Comparison of ENCODE assay signal across 1 cellular context in the genomic region with DNA sequence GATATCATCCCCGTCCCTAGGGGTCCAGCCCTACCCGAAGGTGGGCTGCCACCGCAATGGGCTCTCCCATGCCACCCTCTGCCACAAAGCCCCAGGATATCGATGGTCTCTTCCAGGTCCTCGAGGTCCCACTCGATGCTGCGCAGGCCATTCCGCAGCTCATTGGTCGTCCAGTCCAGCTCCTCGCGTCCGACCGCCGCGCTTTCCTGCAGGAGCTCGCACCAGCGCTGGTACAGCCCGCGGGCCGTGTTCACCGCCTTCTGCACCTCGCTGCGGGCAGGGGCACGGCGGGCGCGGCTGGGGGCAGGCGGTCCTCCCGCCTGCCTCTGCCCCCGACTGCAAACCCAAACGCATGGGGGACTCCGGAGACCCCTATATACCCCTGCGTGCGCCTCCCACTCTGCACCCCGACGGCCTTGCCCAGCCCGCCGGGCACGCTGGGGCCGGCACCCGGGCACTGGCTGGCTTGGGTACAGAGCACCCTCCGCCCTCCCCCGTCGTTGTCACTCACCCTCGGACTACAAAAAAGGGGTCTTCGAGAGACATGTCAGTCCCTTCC.
TF ChIP-seq lines count a peak whose summit lies in the region.

No MANE protein-coding gene starts in this region.

TF ChIP-seq in HepG2, 621 proteins besides CTCF, POLR2A, EP300 and RAD21 (continued from another document and continues in another):
- TF ChIP-seq, protein P1, sequence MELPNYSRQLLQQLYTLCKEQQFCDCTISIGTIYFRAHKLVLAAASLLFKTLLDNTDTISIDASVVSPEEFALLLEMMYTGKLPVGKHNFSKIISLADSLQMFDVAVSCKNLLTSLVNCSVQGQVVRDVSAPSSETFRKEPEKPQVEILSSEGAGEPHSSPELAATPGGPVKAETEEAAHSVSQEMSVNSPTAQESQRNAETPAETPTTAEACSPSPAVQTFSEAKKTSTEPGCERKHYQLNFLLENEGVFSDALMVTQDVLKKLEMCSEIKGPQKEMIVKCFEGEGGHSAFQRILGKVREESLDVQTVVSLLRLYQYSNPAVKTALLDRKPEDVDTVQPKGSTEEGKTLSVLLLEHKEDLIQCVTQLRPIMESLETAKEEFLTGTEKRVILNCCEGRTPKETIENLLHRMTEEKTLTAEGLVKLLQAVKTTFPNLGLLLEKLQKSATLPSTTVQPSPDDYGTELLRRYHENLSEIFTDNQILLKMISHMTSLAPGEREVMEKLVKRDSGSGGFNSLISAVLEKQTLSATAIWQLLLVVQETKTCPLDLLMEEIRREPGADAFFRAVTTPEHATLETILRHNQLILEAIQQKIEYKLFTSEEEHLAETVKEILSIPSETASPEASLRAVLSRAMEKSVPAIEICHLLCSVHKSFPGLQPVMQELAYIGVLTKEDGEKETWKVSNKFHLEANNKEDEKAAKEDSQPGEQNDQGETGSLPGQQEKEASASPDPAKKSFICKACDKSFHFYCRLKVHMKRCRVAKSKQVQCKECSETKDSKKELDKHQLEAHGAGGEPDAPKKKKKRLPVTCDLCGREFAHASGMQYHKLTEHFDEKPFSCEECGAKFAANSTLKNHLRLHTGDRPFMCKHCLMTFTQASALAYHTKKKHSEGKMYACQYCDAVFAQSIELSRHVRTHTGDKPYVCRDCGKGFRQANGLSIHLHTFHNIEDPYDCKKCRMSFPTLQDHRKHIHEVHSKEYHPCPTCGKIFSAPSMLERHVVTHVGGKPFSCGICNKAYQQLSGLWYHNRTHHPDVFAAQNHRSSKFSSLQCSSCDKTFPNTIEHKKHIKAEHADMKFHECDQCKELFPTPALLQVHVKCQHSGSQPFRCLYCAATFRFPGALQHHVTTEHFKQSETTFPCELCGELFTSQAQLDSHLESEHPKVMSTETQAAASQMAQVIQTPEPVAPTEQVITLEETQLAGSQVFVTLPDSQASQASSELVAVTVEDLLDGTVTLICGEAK (IDR thresholded peaks at IDR 0.05) = no peak
- TF ChIP-seq, protein P1 (CRISPR knock-in tag; IDR thresholded peaks at IDR 0.05) = peak; percentile 35; the same call in 1 of the 2 replicates
- TF ChIP-seq ZZZ3 (CRISPR knock-in tag; IDR thresholded peaks at IDR 0.05; ENCODE audit: borderline replicate concordance) (no peak), ZNF782 (CRISPR knock-in tag; IDR thresholded peaks at IDR 0.05; ENCODE audit: borderline replicate concordance) (0 out of 2 replicates have a peak, but pooled peaks have one; percentile 31), ZBTB7A (CRISPR knock-in tag; IDR thresholded peaks at IDR 0.05) (peak; percentile 56; the same call in 1 of the 2 replicates), STAG1 (CRISPR knock-in tag; IDR thresholded peaks at IDR 0.05) (0 out of 2 replicates have a peak, but pooled peaks have one; percentile 9), ZNF562 (CRISPR knock-in tag; IDR thresholded peaks at IDR 0.05; ENCODE audit: borderline replicate concordance) (no peak), FOXJ3 (CRISPR knock-in tag; IDR thresholded peaks at IDR 0.05; ENCODE audit: borderline replicate concordance) (no peak), ZNF446 (CRISPR knock-in tag; IDR thresholded peaks at IDR 0.05) (peak; percentile 80), NKX3-1 (CRISPR knock-in tag; IDR thresholded peaks at IDR 0.05) (0 out of 2 replicates have a peak, but pooled peaks have one; percentile 18), RXRA (CRISPR knock-in tag; IDR thresholded peaks at IDR 0.05) (0 out of 2 replicates have a peak, but pooled peaks have one; percentile 4), EED (CRISPR knock-in tag; IDR thresholded peaks at IDR 0.05) (no peak), ZNF451 (CRISPR knock-in tag; IDR thresholded peaks at IDR 0.05) (0 out of 2 replicates have a peak, but pooled peaks have one; percentile 14), RARA (CRISPR knock-in tag; IDR thresholded peaks at IDR 0.05) (peak; percentile 21; the same call in 1 of the 2 replicates), SMAD3 (CRISPR knock-in tag; IDR thresholded peaks at IDR 0.05) (no peak), TAF1 (CRISPR knock-in tag; IDR thresholded peaks at IDR 0.05) (no peak), HOXD1 (CRISPR knock-in tag; IDR thresholded peaks at IDR 0.05) (peak; percentile 58; the same call in 1 of the 2 replicates)
- TF ChIP-seq, protein P2, sequence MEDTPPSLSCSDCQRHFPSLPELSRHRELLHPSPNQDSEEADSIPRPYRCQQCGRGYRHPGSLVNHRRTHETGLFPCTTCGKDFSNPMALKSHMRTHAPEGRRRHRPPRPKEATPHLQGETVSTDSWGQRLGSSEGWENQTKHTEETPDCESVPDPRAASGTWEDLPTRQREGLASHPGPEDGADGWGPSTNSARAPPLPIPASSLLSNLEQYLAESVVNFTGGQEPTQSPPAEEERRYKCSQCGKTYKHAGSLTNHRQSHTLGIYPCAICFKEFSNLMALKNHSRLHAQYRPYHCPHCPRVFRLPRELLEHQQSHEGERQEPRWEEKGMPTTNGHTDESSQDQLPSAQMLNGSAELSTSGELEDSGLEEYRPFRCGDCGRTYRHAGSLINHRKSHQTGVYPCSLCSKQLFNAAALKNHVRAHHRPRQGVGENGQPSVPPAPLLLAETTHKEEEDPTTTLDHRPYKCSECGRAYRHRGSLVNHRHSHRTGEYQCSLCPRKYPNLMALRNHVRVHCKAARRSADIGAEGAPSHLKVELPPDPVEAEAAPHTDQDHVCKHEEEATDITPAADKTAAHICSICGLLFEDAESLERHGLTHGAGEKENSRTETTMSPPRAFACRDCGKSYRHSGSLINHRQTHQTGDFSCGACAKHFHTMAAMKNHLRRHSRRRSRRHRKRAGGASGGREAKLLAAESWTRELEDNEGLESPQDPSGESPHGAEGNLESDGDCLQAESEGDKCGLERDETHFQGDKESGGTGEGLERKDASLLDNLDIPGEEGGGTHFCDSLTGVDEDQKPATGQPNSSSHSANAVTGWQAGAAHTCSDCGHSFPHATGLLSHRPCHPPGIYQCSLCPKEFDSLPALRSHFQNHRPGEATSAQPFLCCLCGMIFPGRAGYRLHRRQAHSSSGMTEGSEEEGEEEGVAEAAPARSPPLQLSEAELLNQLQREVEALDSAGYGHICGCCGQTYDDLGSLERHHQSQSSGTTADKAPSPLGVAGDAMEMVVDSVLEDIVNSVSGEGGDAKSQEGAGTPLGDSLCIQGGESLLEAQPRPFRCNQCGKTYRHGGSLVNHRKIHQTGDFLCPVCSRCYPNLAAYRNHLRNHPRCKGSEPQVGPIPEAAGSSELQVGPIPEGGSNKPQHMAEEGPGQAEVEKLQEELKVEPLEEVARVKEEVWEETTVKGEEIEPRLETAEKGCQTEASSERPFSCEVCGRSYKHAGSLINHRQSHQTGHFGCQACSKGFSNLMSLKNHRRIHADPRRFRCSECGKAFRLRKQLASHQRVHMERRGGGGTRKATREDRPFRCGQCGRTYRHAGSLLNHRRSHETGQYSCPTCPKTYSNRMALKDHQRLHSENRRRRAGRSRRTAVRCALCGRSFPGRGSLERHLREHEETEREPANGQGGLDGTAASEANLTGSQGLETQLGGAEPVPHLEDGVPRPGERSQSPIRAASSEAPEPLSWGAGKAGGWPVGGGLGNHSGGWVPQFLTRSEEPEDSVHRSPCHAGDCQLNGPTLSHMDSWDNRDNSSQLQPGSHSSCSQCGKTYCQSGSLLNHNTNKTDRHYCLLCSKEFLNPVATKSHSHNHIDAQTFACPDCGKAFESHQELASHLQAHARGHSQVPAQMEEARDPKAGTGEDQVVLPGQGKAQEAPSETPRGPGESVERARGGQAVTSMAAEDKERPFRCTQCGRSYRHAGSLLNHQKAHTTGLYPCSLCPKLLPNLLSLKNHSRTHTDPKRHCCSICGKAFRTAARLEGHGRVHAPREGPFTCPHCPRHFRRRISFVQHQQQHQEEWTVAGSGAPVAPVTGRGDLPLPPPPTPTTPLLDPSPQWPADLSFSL (CRISPR knock-in tag; IDR thresholded peaks at IDR 0.05) = no peak
- TF ChIP-seq, protein P3, sequence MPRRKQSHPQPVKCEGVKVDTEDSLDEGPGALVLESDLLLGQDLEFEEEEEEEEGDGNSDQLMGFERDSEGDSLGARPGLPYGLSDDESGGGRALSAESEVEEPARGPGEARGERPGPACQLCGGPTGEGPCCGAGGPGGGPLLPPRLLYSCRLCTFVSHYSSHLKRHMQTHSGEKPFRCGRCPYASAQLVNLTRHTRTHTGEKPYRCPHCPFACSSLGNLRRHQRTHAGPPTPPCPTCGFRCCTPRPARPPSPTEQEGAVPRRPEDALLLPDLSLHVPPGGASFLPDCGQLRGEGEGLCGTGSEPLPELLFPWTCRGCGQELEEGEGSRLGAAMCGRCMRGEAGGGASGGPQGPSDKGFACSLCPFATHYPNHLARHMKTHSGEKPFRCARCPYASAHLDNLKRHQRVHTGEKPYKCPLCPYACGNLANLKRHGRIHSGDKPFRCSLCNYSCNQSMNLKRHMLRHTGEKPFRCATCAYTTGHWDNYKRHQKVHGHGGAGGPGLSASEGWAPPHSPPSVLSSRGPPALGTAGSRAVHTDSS (CRISPR knock-in tag; conservative IDR thresholded peaks at IDR 0.05) = no peak
- TF ChIP-seq, protein P4, sequence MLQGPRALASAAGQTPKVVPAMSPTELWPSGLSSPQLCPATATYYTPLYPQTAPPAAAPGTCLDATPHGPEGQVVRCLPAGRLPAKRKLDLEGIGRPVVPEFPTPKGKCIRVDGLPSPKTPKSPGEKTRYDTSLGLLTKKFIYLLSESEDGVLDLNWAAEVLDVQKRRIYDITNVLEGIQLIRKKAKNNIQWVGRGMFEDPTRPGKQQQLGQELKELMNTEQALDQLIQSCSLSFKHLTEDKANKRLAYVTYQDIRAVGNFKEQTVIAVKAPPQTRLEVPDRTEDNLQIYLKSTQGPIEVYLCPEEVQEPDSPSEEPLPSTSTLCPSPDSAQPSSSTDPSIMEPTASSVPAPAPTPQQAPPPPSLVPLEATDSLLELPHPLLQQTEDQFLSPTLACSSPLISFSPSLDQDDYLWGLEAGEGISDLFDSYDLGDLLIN (CRISPR knock-in tag; IDR thresholded peaks at IDR 0.05; ENCODE audit: borderline replicate concordance) = no peak
- TF ChIP-seq, protein P5, sequence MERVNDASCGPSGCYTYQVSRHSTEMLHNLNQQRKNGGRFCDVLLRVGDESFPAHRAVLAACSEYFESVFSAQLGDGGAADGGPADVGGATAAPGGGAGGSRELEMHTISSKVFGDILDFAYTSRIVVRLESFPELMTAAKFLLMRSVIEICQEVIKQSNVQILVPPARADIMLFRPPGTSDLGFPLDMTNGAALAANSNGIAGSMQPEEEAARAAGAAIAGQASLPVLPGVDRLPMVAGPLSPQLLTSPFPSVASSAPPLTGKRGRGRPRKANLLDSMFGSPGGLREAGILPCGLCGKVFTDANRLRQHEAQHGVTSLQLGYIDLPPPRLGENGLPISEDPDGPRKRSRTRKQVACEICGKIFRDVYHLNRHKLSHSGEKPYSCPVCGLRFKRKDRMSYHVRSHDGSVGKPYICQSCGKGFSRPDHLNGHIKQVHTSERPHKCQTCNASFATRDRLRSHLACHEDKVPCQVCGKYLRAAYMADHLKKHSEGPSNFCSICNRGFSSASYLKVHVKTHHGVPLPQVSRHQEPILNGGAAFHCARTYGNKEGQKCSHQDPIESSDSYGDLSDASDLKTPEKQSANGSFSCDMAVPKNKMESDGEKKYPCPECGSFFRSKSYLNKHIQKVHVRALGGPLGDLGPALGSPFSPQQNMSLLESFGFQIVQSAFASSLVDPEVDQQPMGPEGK (CRISPR knock-in tag; IDR thresholded peaks at IDR 0.05) = peak; percentile 23; the same call in 1 of the 2 replicates
- TF ChIP-seq, protein P6, sequence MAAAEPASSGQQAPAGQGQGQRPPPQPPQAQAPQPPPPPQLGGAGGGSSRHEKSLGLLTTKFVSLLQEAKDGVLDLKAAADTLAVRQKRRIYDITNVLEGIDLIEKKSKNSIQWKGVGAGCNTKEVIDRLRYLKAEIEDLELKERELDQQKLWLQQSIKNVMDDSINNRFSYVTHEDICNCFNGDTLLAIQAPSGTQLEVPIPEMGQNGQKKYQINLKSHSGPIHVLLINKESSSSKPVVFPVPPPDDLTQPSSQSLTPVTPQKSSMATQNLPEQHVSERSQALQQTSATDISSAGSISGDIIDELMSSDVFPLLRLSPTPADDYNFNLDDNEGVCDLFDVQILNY (CRISPR knock-in tag; conservative IDR thresholded peaks at IDR 0.05) = no peak
- TF ChIP-seq, protein P7, sequence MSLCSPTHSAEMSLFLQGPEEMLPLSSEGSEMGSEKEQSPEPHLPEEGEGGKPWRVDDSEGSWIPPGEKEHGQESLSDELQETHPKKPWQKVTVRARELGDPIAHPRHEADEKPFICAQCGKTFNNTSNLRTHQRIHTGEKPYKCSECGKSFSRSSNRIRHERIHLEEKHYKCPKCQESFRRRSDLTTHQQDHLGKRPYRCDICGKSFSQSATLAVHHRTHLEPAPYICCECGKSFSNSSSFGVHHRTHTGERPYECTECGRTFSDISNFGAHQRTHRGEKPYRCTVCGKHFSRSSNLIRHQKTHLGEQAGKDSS (CRISPR knock-in tag; IDR thresholded peaks at IDR 0.05; ENCODE audit: borderline replicate concordance, low read depth) = no peak; the same call in 1 of the 2 replicates
- TF ChIP-seq, protein P8, sequence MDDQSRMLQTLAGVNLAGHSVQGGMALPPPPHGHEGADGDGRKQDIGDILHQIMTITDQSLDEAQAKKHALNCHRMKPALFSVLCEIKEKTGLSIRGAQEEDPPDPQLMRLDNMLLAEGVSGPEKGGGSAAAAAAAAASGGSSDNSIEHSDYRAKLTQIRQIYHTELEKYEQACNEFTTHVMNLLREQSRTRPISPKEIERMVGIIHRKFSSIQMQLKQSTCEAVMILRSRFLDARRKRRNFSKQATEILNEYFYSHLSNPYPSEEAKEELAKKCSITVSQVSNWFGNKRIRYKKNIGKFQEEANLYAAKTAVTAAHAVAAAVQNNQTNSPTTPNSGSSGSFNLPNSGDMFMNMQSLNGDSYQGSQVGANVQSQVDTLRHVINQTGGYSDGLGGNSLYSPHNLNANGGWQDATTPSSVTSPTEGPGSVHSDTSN (CRISPR knock-in tag; IDR thresholded peaks at IDR 0.05; ENCODE audit: borderline replicate concordance) = no peak
